8 cellular contexts compared by ENCODE assay signal in the genomic region with DNA sequence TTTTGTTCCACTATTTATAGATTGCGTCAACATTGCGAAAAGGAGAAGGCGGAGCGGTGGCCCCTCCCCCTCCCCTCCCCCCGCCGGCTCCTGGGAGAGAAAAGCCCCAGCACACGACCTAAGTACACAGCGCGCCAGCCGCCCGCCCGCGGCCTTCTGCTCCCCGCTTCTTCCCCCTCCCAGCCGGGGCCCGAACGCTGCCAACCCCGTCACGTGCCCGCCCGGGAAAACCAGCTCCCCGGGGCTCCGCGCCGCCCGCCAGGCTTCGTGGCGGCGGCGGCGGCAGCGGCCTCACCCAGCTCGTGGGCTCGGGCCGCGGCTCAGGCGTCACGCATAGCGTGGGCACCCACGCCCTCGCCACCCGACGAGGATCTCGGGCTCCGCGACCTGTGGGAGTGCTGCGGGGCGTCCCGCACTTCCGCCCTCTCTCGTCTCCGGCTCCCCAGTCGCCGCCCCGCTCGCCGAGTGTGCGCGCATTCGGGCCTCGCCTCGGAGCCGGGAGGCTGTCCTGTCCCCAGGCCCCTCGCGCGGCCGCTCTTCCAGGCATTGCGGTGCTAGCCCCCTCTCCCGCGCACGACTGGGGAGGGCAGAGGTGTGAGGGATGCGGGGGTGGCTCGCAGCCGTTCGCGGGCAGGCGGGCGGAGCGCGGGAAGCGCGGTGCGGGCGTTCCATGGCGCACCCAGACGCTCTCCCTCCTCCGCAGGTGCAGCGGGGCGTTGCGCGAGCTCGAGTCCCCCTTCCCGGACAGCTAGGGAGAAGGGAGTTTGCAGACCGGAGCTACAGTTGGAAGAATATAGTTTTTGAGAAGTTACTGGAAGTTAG.
DNase-seq lines count a peak whose midpoint lies in the region; ATAC-seq and TF ChIP-seq lines count a peak whose summit lies in the region.

No MANE protein-coding gene starts in this region.

- no peak overlapping the region for H3K4ac ChIP-seq in trophoblast cell (ENCODE audit: low read depth, low read length)

- in situ Hi-C loops in transverse colon (cut with MboI; ENCODE audit: low pct_ligation_motif_present in 1 of 4, low pct_unique_long_range_greater_than_20kb in 1 of 4, low sequenced_read_pairs in 3 of 4): loop anchor here in 2 of 4 donors (25.0 kb wide), 1 partner anchor 787 kb away; a partner anchor contains a TSS

- no peak for TF ChIP-seq EP300 in transverse colon (IDR thresholded peaks at IDR 0.05; ENCODE audit: low read depth)

- H4K12ac ChIP-seq in trophoblast cell (ENCODE audit: low read depth, low read length): peak overlapping the region; percentile 32

- H3K4me2 ChIP-seq in HCT116 (ENCODE audit: low read length): peak overlapping the region; percentile 80
- peak overlapping the region; percentile 81 for H3K4me2 ChIP-seq in trophoblast cell (ENCODE audit: low read length)

- H3K4me3 Mint-ChIP-seq in CD8-positive, alpha-beta T cell: peak overlapping the region; percentile 90
- peak overlapping the region; percentile 85 to 92 (median 85) for H3K4me3 Mint-ChIP-seq in T-cell

- peak overlapping the region; percentile 89 for H4K8ac ChIP-seq in trophoblast cell (ENCODE audit: low read depth, low read length)

- H3K27ac Mint-ChIP-seq in CD8-positive, alpha-beta T cell: peak overlapping the region; percentile 97
- H3K27ac Mint-ChIP-seq in T-cell: peak overlapping the region; percentile 95 to 97

- H3K9ac ChIP-seq in HCT116 (ENCODE audit: low read length): peak overlapping the region; percentile 80
- H3K9ac ChIP-seq in trophoblast cell (ENCODE audit: low read length): peak overlapping the region; percentile 21

- peak; percentile 41 for ATAC-seq in CD8-positive, alpha-beta T cell
- ATAC-seq in HCT116: peak; percentile 25
- peak; percentile 38 to 59 (median 41) for ATAC-seq in T-cell (replicated peaks in 1 of 4)
- peak; percentile 36 to 67 (median 63) for ATAC-seq in heart left ventricle

- WGBS in heart left ventricle, 4 donors: 1 to 3% (median 2%) methylated on average over 53 to 94 of the region's 94 CpGs
- WGBS in trophoblast cell (ENCODE audit: extremely low coverage, insufficient coverage, insufficient read length): no CpG with 5 or more reads among the region's 94 CpGs
- 1% methylated on average over 42 of the region's 94 CpGs; no CpG with 5 or more reads in 1 of the 2 donors for WGBS in transverse colon (ENCODE audit: low coverage in 1 of 2), 2 donors

- H3K79me2 ChIP-seq in HCT116 (ENCODE audit: insufficient read depth, low read length): peaks cover 13% of the 10 kb centered on the region
- peaks cover 11% of the 10 kb centered on the region for H3K79me2 ChIP-seq in trophoblast cell (ENCODE audit: control insufficient read depth, insufficient read depth, low read length, poor library complexity)

- peaks cover 16% of the 10 kb centered on the region for H3K79me1 ChIP-seq in trophoblast cell (ENCODE audit: low read length)

- H2BK120ac ChIP-seq in trophoblast cell (ENCODE audit: insufficient read depth, low read length, poor library complexity): peak overlapping the region; percentile 63

- peaks cover 34% of the 10 kb centered on the region for H3K27me3 ChIP-seq in CD8-positive, alpha-beta T cell (ENCODE audit: insufficient read depth, low read length)
- H3K27me3 ChIP-seq in HCT116 (ENCODE audit: insufficient read depth, low read length): no peaks in the 10 kb centered on the region
- H3K27me3 ChIP-seq in heart left ventricle: peaks cover 0 to 19% (median 2%) of the 10 kb centered on the region in 9 donors
- H3K27me3 ChIP-seq in trophoblast cell (ENCODE audit: insufficient read depth, low read length): peaks cover 55% of the 10 kb centered on the region
- peaks cover 32% of the 10 kb centered on the region for H3K27me3 ChIP-seq in transverse colon

- no peak for TF ChIP-seq CTCF in CD8-positive, alpha-beta T cell (IDR thresholded peaks at IDR 0.05)
- TF ChIP-seq CTCF in HCT116 (IDR thresholded peaks at IDR 0.05 in 2 of 3, conservative IDR thresholded peaks at IDR 0.05 in 1 of 3; ENCODE audit: borderline replicate concordance in 1 of 3, insufficient read depth in 1 of 3, low read depth in 2 of 3, low read length in 2 of 3) (no peak), heart left ventricle (IDR thresholded peaks at IDR 0.05) (no peak), transverse colon (IDR thresholded peaks at IDR 0.05) (peak in 1 of 5 experiments; percentile 13)

- peak overlapping the region; percentile 85 for H3K18ac ChIP-seq in trophoblast cell (ENCODE audit: low read length)

- peaks cover 7% of the 10 kb centered on the region for H3K36me3 Mint-ChIP-seq in CD8-positive, alpha-beta T cell
- H3K36me3 Mint-ChIP-seq in T-cell: no peaks in the 10 kb centered on the region

- no peak for TF ChIP-seq RAD21 in HCT116 (IDR thresholded peaks at IDR 0.05; ENCODE audit: low read depth)

- H2BK5ac ChIP-seq in trophoblast cell (ENCODE audit: low read depth, low read length, poor library complexity): no peak overlapping the region

- H2AFZ ChIP-seq in HCT116 (ENCODE audit: low read depth, low read length, poor library complexity, severe bottlenecking) (peak overlapping the region; percentile 23), trophoblast cell (ENCODE audit: insufficient read depth, low read length, poor library complexity) (peak overlapping the region; percentile 67)

- no peaks in the 10 kb centered on the region for H3K9me3 ChIP-seq in CD8-positive, alpha-beta T cell (ENCODE audit: low read length)
- H3K9me3 ChIP-seq in HCT116 (ENCODE audit: control insufficient read depth in 1 of 2, insufficient read depth in 1 of 2, low read depth in 1 of 2, low read length in 2 of 2) (no peaks in the 10 kb centered on the region), heart left ventricle (no peaks in the 10 kb centered on the region), trophoblast cell (ENCODE audit: insufficient read depth, low read depth, low read length) (peaks cover 2% of the 10 kb centered on the region), transverse colon (no peaks in the 10 kb centered on the region)

- DNase-seq in CD8-positive, alpha-beta T cell: peak; percentile 79 to 91 (median 83)
- DNase-seq in HCT116 (ENCODE audit: low read depth, low spot score) (peak; percentile 39), NCI-H187 (lab: John Stamatoyannopoulos, UW) (peak; percentile 81 to 91), T-cell (peak; percentile 70 to 94 (median 90)), amniotic epithelial cell (ENCODE audit: low read depth) (peak; percentile 87), heart left ventricle (peak; percentile 94 to 97 (median 96)), trophoblast cell (peak; percentile 66 to 68), transverse colon (peak; percentile 96)

- H3K14ac ChIP-seq in trophoblast cell (ENCODE audit: low read length): peak overlapping the region; percentile 65

- H3K27me3 Mint-ChIP-seq in CD8-positive, alpha-beta T cell (ENCODE audit: low read depth): peaks cover 30% of the 10 kb centered on the region
- H3K27me3 Mint-ChIP-seq in T-cell: peaks cover 10 to 26% of the 10 kb centered on the region in 2 donors

- H4K91ac ChIP-seq in trophoblast cell (ENCODE audit: low read depth, low read length): no peak overlapping the region

- H3K9me2 ChIP-seq in HCT116 (ENCODE audit: insufficient read depth): no peaks in the 10 kb centered on the region

- peaks cover 51% of the 10 kb centered on the region for H3K4me1 Mint-ChIP-seq in CD8-positive, alpha-beta T cell (ENCODE audit: low read depth)
- H3K4me1 Mint-ChIP-seq in T-cell: peaks cover 55 to 68% (median 60%) of the 10 kb centered on the region in 3 donors

- BruUV-seq in HCT116 (replicated peaks; lab: Mats Ljungman, UMichigan): no TSS peak

- no peak overlapping the region for H2AK5ac ChIP-seq in trophoblast cell (ENCODE audit: low read length)

- RAD21 ChIA-PET in HCT116 (lab: Charles Lee; ENCODE audit: low non-redundant PET in 1 of 2, low total read pairs in 2 of 2, uncharacterized antibody in 2 of 2, unreplicated experiment in 2 of 2): interaction anchor here in 1 of 2 experiments (0.8 kb wide), 1 partner anchor 333 kb away, joined by 5 read pairs; no protein-coding TSS in a partner anchor

- H3K23ac ChIP-seq in trophoblast cell (ENCODE audit: low read length): no peak overlapping the region

- POLR2A ChIA-PET in CD8-positive, alpha-beta T cell (lab: Charles Lee): interaction anchor here (0.6 to 8.2 kb wide), 20 partner anchors 8 to 785 kb away, joined by 3 to 164 read pairs (median 6); a partner anchor contains a TSS
- POLR2A ChIA-PET in HCT116 (lab: Charles Lee) (interaction anchor here (0.6 to 2.7 kb wide), 5 partner anchors 44 to 1505 kb away, joined by 3 to 11 read pairs (median 3); a partner anchor contains a TSS), T-cell (lab: Charles Lee) (interaction anchor here (0.6 to 3.7 kb wide), 14 partner anchors 10 to 739 kb away, joined by 3 to 23 read pairs (median 4); a partner anchor contains a TSS)

- H3K4me1 ChIP-seq in CD8-positive, alpha-beta T cell (ENCODE audit: insufficient read depth, low read length): peaks cover 42% of the 10 kb centered on the region
- H3K4me1 ChIP-seq in HCT116 (ENCODE audit: control insufficient read depth in 1 of 2, insufficient read depth in 2 of 2, low read length in 2 of 2): peaks cover 17 to 41% of the 10 kb centered on the region in 2 experiments
- H3K4me1 ChIP-seq in heart left ventricle: peaks cover 0 to 74% (median 36%) of the 10 kb centered on the region in 12 donors
- H3K4me1 ChIP-seq in trophoblast cell (ENCODE audit: control insufficient read depth in 1 of 2, insufficient read depth in 2 of 2, low read length in 2 of 2): peaks cover 17 to 28% of the 10 kb centered on the region in 2 experiments
- peaks cover 26 to 53% (median 43%) of the 10 kb centered on the region in 4 donors for H3K4me1 ChIP-seq in transverse colon

- no peak overlapping the region for H2BK12ac ChIP-seq in trophoblast cell (ENCODE audit: low read length)

- CTCF ChIA-PET in CD8-positive, alpha-beta T cell (lab: Charles Lee): interaction anchor here (1.0 to 8.9 kb wide), 5 partner anchors 27 to 786 kb away, joined by 3 to 112 read pairs (median 14); a partner anchor contains a TSS
- CTCF ChIA-PET in HCT116 (lab: Charles Lee) (interaction anchor here (1.2 kb wide), 1 partner anchor 43 kb away, joined by 3 read pairs; no protein-coding TSS in a partner anchor), T-cell (lab: Charles Lee) (interaction anchor here (0.7 to 6.2 kb wide), 14 partner anchors 8 to 789 kb away, joined by 3 to 68 read pairs (median 5); a partner anchor contains a TSS)

- peak overlapping the region; percentile 76 for H3K27ac ChIP-seq in CD8-positive, alpha-beta T cell (ENCODE audit: low read depth, low read length)
- H3K27ac ChIP-seq in HCT116 (ENCODE audit: low read depth, low read length) (peak overlapping the region; percentile 99), heart left ventricle (peak overlapping the region; percentile 99 to 100 (median 99)), trophoblast cell (ENCODE audit: low read depth, low read length) (no peak overlapping the region), transverse colon (peak overlapping the region; percentile 95 to 100 (median 98))

- no peaks in the 10 kb centered on the region for H3K9me3 Mint-ChIP-seq in CD8-positive, alpha-beta T cell
- no peaks in the 10 kb centered on the region for H3K9me3 Mint-ChIP-seq in T-cell

- H3K4me3 ChIP-seq in CD8-positive, alpha-beta T cell (ENCODE audit: low read depth, low read length): peak overlapping the region; percentile 87
- H3K4me3 ChIP-seq in HCT116 (replicated peaks in 1 of 2; ENCODE audit: low read depth in 1 of 2, low read length in 2 of 2) (peak overlapping the region; percentile 52 to 76), heart left ventricle (peak overlapping the region; percentile 73 to 98 (median 90)), trophoblast cell (ENCODE audit: low read depth, low read length) (peak overlapping the region; percentile 98), transverse colon (peak overlapping the region; percentile 64 to 88 (median 78))

- no peaks in the 10 kb centered on the region for H3K36me3 ChIP-seq in CD8-positive, alpha-beta T cell (ENCODE audit: insufficient read depth, low read length)
- H3K36me3 ChIP-seq in HCT116 (ENCODE audit: control insufficient read depth in 1 of 2, insufficient read depth in 2 of 2, low read length in 2 of 2) (no peaks in the 10 kb centered on the region), heart left ventricle (peaks cover 0 to 10% (median 0%) of the 10 kb centered on the region in 9 donors), trophoblast cell (ENCODE audit: control insufficient read depth in 1 of 2, insufficient read depth in 2 of 2, low read length in 2 of 2) (no peaks in the 10 kb centered on the region), transverse colon (no peaks in the 10 kb centered on the region)

- TF ChIP-seq POLR2A in HCT116 (IDR thresholded peaks at IDR 0.05; ENCODE audit: borderline replicate concordance, extremely low read depth, insufficient read depth, insufficient read length) (peak; percentile 35), heart left ventricle (IDR thresholded peaks at IDR 0.05) (peak in 1 of 2 donors; percentile 81), transverse colon (IDR thresholded peaks at IDR 0.05) (peak; percentile 90)

- intact Hi-C loops in CD8-positive, alpha-beta T cell (cut with DNase I, micrococcal nuclease): loop anchor here (1.0 to 10.0 kb wide), 7 partner anchors 43 to 1889 kb away; a partner anchor contains a TSS
- intact Hi-C loops in HCT116 (cut with micrococcal nuclease): loop anchor here (2.0 to 10.0 kb wide), 2 partner anchors 43 to 131 kb away; a partner anchor contains a TSS
- intact Hi-C loops in heart left ventricle (cut with DNase I): loop anchor here in 8 of 10 donors (2.0 to 10.0 kb wide), 9 partner anchors 43 to 549 kb away; a partner anchor contains a TSS
- intact Hi-C loops in transverse colon (cut with DNase I; ENCODE audit: low total_unique reads): loop anchor here (1.0 to 2.0 kb wide), 2 partner anchors 45 to 129 kb away; no protein-coding TSS in a partner anchor

- no peaks in the 10 kb centered on the region for H4K20me1 ChIP-seq in HCT116 (ENCODE audit: insufficient read depth)

Comparison
In these comparisons a context has a peak if more than half of its experiments do, and no peak if none do; other contexts are left out.
1. DNase-seq: peak in every context shown above with its lines; median percentile 96 in heart left ventricle; 96 in transverse colon; 90 in T-cell; 87 in amniotic epithelial cell; 86 in NCI-H187; 83 in CD8-positive, alpha-beta T cell; 67 in trophoblast cell; 39 in HCT116.